ENCODE assay signal across 13 cellular contexts in genomic region chr7:51129527-51130472, GRCh38.
"Had no signal": no experiment of that assay in that cellular context is flagged by ENCODE, and none has a peak within 500 bp of the region (broad histone marks: within the 10 kb centered on the region; RNA-seq: fewer than 3 reads in every experiment).

No MANE protein-coding gene starts in this region.

- DNase-seq: activated B cell treated with CpG ODN at 0.5 μM for 24 hours; activated CD4-positive, alpha-beta T cell treated with anti-CD3 and anti-CD28 coated beads, Interleukin-2, amount 10 ng/mL, durations not matched to agents 24 days and 14 days; activated effector memory CD4-positive, alpha-beta T cell treated with anti-CD3 and anti-CD28 coated beads, Interleukin-2, amount 50 U/mL, for 16 hours; activated T-cell treated with anti-CD3 and anti-CD28 coated beads, Interleukin-2, amount 50 U/mL, for 1 hour; amniotic stem cell; effector memory CD8-positive, alpha-beta T cell; T-helper 17 cell; upper lobe of left lung had no signal

- H3K27me3 Mint-ChIP-seq: activated B cell treated with CpG ODN at 0.5 μM for 24 hours; activated CD4-positive, alpha-beta T cell treated with anti-CD3 and anti-CD28 coated beads, Interleukin-2, amount 10 ng/mL, durations not matched to agents 24 days and 14 days; central memory CD8-positive, alpha-beta T cell had no signal

- H3K36me3 Mint-ChIP-seq: activated naive CD4-positive, alpha-beta T cell treated with anti-CD3 and anti-CD28 coated beads, Interleukin-2, amount 50 U/mL, for 72 hours had no signal

- H3K4me3 Mint-ChIP-seq: activated B cell treated with CpG ODN at 0.5 μM for 24 hours; activated CD4-positive, alpha-beta T cell treated with anti-CD3 and anti-CD28 coated beads, Interleukin-2, amount 10 ng/mL, durations not matched to agents 24 days and 14 days; central memory CD8-positive, alpha-beta T cell; effector memory CD8-positive, alpha-beta T cell; T-helper 17 cell had no signal

- H3K27ac Mint-ChIP-seq: activated B cell treated with CpG ODN at 0.5 μM for 24 hours; activated CD4-positive, alpha-beta T cell treated with anti-CD3 and anti-CD28 coated beads, Interleukin-2, amount 10 ng/mL, durations not matched to agents 24 days and 14 days; effector memory CD8-positive, alpha-beta T cell; T-helper 17 cell had no signal

- H3K4me1 Mint-ChIP-seq: activated B cell treated with CpG ODN at 0.5 μM for 24 hours; activated CD4-positive, alpha-beta T cell treated with anti-CD3 and anti-CD28 coated beads, Interleukin-2, amount 10 ng/mL, durations not matched to agents 24 days and 14 days; central memory CD8-positive, alpha-beta T cell; T-helper 17 cell had no signal

- H3K27ac ChIP-seq: body of pancreas, parathyroid adenoma, skin epidermis, upper lobe of left lung had no signal

- H3K9me3 Mint-ChIP-seq: activated B cell treated with CpG ODN at 0.5 μM for 24 hours; central memory CD8-positive, alpha-beta T cell; effector memory CD8-positive, alpha-beta T cell had no signal
